ENCODE assay signal across 23 cellular contexts in the genomic region with DNA sequence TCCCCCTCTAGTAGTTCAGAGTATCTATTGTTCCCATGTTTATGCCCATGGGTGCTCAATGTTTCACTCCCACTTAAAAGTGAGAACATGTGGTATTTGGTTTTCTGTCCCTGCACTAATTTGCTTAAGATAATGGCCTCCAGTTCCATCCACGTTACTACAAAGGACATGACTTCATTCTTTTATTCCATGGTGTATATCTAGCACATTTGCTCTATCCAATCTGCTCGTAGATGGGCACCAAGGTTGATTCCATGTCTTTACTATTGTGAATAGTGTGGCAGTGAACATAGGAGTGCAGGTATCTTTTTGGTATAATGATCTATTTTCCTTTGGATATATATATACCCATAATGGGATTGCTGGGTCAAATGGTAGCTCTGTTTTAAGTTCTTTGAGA.
"Had no signal": no experiment of that assay in that cellular context is flagged by ENCODE, and none has a peak within 500 bp of the region (broad histone marks: within the 10 kb centered on the region; RNA-seq: fewer than 3 reads in every experiment).

No MANE protein-coding gene starts in this region.

- FAIRE-seq: HepG2 had no signal

- H3K27ac ChIP-seq: Peyer's patch, SJCRH30 had no signal

- ATAC-seq: HepG2, PC-3, Right ventricle myocardium inferior, SK-N-SH treated with all-trans-retinoic acid at 6 μM for 48 hours had no signal

- H3K9me3 ChIP-seq: Peyer's patch, SJCRH30 had no signal

- H3K4me1 ChIP-seq: Peyer's patch had no signal

- H3K36me3 ChIP-seq: Peyer's patch, SJCRH30 had no signal

- H3K4me3 ChIP-seq: Peyer's patch, SJCRH30 had no signal

- H3K27me3 ChIP-seq: Peyer's patch, SJCRH30 had no signal

- DNase-seq: IMR-90; Kasumi-1; KG1; MV-4-11; NCI-H1092; NCI-H1436; NCI-H1694; NCI-H187 treated with DMSO at 0.1 percent for 48 hours; NCI-H2029 treated with DMSO at 0.1 percent for 48 hours; NCI-H2171 treated with DMSO at 0.1 percent for 48 hours; NCI-H345; NCI-H446 treated with DMSO at 0.1 percent for 48 hours; NCI-H510A treated with DMSO at 0.1 percent for 48 hours; NCI-H748 treated with DMSO at 0.1 percent for 48 hours; NK-92 treated with Interleukin-12 subunit alpha and Interleukin-12 subunit beta, amount 100 ng/mL, for 24 hours; PC-3; Peyer's patch; SHP77 treated with DMSO at 0.1 percent for 48 hours; SJCRH30; T-helper 1 cell had no signal
